In the genomic region with DNA sequence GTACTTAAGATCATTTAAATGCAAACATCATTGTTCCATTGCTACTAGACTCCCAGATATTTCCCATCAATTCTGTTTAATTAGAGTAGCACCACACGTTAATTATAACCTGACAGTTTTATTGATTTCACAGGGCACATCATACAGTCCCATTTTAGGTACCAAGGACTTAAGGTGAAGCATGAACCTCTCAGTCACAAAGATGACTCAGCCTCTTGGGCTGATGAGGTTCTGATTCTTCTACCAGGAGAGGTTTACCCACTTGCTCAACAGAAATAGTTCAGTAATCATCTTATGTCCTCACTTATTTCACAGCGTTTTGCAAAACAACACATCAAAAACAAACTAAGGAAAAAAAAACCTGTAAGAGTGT, we compare ENCODE assay signal across 8 cellular contexts.
DNase-seq lines count a peak whose midpoint lies in the region; ATAC-seq, FAIRE-seq and TF ChIP-seq lines count a peak whose summit lies in the region.

No MANE protein-coding gene starts in this region.

- H3K4me1 ChIP-seq in endocrine pancreas (ENCODE audit: control insufficient read depth, insufficient read depth, low read length), result peaks cover 53% of the 10 kb centered on the region

- DNase-seq in Caki2 (ENCODE audit: low read depth) (peak; percentile 56), RCC 7860 (ENCODE audit: low spot score) (peak; percentile 43), omental fat pad (ENCODE audit: low spot score) (no peak), LoVo (ENCODE audit: low spot score) (no peak), AML-193 (lab: John Stamatoyannopoulos, UW) (no peak), epidermal melanocyte (ENCODE audit: insufficient read length, low spot score) (no peak)
- DNase-seq in stimulated activated CD4-positive, alpha-beta T cell treated with anti-CD3 and anti-CD28 coated beads, Interleukin-15, amount 100 ng/mL, for 24 hours, result no peak

- H3K27me3 ChIP-seq in endocrine pancreas (ENCODE audit: control insufficient read depth, insufficient read depth, low read length), result no peaks in the 10 kb centered on the region

- peak overlapping the region; percentile 23 for H3K4me3 ChIP-seq in endocrine pancreas (ENCODE audit: control insufficient read depth, insufficient read depth, low read length)

- in situ Hi-C loops in Caki2 (cut with HindIII; ENCODE audit: low pct_unique_long_range_greater_than_20kb, low sequenced_read_pairs), result no loop called here

- no peaks in the 10 kb centered on the region for H3K36me3 ChIP-seq in endocrine pancreas (ENCODE audit: control insufficient read depth, insufficient read depth, low read length)

- no peak overlapping the region for H3K9ac ChIP-seq in endocrine pancreas (ENCODE audit: control insufficient read depth, insufficient read depth, low read length)

- peak; percentile 25 for FAIRE-seq in RCC 7860 (lab: Jason Lieb, UNC)

- ATAC-seq in omental fat pad (ENCODE audit: low FRiP score), result peak; percentile 50

- H3K9me3 ChIP-seq in endocrine pancreas (ENCODE audit: control insufficient read depth, low read length), result no peaks in the 10 kb centered on the region

- no peak for TF ChIP-seq CTCF in omental fat pad (IDR thresholded peaks at IDR 0.05)

Comparison
In these comparisons a context has a peak if more than half of its experiments do, and no peak if none do; other contexts are left out.
1. DNase-seq: peak in Caki2 (single experiment) and RCC 7860 (single experiment); none in omental fat pad (single experiment), LoVo (single experiment), AML-193 (0 of 2), stimulated activated CD4-positive, alpha-beta T cell treated with anti-CD3 and anti-CD28 coated beads, Interleukin-15, amount 100 ng/mL, for 24 hours (single experiment) and epidermal melanocyte (single experiment).